ENCODE assay signal across 25 cellular contexts in the genomic region with DNA sequence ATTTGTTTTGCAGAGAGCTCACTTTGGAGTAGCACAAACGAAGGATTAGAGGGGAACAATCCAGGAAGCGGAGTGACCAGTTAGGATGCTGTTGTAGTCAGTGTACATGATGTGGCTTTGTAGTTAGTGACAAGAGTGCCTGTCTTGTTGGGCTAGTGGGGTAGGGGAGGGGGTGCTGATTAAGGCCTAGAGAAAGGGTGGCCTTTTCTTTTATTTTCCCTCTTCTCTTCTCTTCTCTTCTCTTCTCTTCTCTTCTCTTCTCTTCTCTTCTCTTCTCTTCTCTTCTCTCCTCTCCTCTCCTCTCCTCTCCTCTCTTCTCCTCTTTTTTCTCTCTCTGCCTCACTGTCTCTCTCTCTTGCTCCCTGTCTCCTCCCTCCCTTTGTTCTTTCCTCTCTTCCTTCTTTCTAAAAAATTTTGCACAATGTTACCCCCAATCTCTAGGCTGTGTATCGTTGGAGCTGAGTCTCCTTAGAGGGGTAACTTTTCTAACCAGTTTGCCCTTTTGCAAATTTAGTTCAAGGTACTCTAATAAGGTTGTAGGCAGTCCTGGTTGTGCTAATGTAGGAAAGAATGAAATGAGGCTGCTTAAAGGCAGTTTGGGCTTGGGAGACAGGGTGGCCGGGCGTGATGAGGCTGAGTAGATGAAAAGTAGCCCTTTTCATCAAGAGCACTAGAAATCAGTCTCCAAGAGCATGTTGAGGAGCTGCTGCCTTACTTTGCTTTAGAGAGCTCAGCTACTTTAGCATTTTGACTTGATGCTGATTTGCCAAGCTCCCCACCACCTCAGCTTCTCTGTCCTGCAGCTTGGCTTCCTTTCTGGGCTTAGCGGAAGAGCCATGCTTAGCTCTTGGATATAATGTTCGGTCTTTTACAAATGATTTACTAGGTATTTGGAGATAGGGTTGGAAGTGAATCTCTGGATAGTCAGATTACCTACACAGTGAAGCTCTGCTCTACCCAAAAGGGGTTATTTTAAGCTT. TPM values are rescaled to one million over a fixed set of nuclear protein-coding genes. Genes with fewer than 3 reads are reported as not detected.
"Had no signal": no experiment of that assay in that cellular context is flagged by ENCODE, and none has a peak within 500 bp of the region (broad histone marks: within the 10 kb centered on the region; RNA-seq: fewer than 3 reads in every experiment).

No MANE protein-coding gene starts in this region.

- H3K36me3 Mint-ChIP-seq: mesothelial cell of epicardium; naive B cell; natural killer cell; stimulated activated naive B cell treated with anti-CD40 and anti-IgM and Interleukin-4, amounts not matched to agents 10 μg/mL and 1 μg/mL and 100 μg/mL, for 72 hours had no signal

- H3K27ac Mint-ChIP-seq: mesothelial cell of epicardium; naive B cell; natural killer cell; nephron progenitor cell; progenitor cell of endocrine pancreas; stimulated activated naive B cell treated with anti-CD40 and anti-IgM and Interleukin-4, amounts not matched to agents 10 μg/mL and 1 μg/mL and 100 μg/mL, for 72 hours had no signal

- H3K27me3 ChIP-seq: ovary, right atrium auricular region, testis, thyroid gland, upper lobe of left lung, vagina had no signal

- H3K4me1 ChIP-seq: left ventricle myocardium inferior, right atrium auricular region, right lobe of liver, stomach, testis, thyroid gland, transverse colon, upper lobe of left lung, vagina had no signal

- H3K27ac ChIP-seq: left ventricle myocardium inferior, ovary, right atrium auricular region, right lobe of liver, stomach, testis, thyroid gland, transverse colon, upper lobe of left lung, vagina had no signal

- ATAC-seq: natural killer cell; stimulated activated naive B cell treated with anti-CD40 and anti-IgM and Interleukin-4, amounts not matched to agents 10 μg/mL and 1 μg/mL and 100 μg/mL, for 72 hours; stimulated activated naive CD8-positive, alpha-beta T cell treated with anti-CD3 and anti-CD28 coated beads, Interleukin-15, Interleukin-2, amounts not matched to agents 100 U/mL and 50 U/mL, for 24 hours had no signal

- H3K4me3 ChIP-seq: left ventricle myocardium inferior, lung, ovary, right atrium auricular region, right lobe of liver, smooth muscle cell, stomach, testis, thyroid gland, transverse colon, upper lobe of left lung, vagina had no signal

- H3K9me3 ChIP-seq: ovary, right lobe of liver, testis, thyroid gland, transverse colon, upper lobe of left lung, vagina had no signal

- H3K4me3 Mint-ChIP-seq: mesothelial cell of epicardium; naive B cell; natural killer cell; nephron progenitor cell; stimulated activated naive B cell treated with anti-CD40 and anti-IgM and Interleukin-4, amounts not matched to agents 10 μg/mL and 1 μg/mL and 100 μg/mL, for 72 hours had no signal

- H3K36me3 ChIP-seq: left ventricle myocardium inferior, ovary, right atrium auricular region, right lobe of liver, stomach, thyroid gland, transverse colon, upper lobe of left lung, vagina had no signal

- H3K4me1 Mint-ChIP-seq: mesothelial cell of epicardium; naive B cell; natural killer cell; stimulated activated naive B cell treated with anti-CD40 and anti-IgM and Interleukin-4, amounts not matched to agents 10 μg/mL and 1 μg/mL and 100 μg/mL, for 72 hours had no signal

- DNase-seq: islet precursor cell; left ventricle myocardium inferior; mesendoderm; naive B cell; natural killer cell; nephron progenitor cell; ovary; right lobe of liver; stimulated activated CD4-positive, alpha-beta T cell treated with anti-CD3 and anti-CD28 coated beads, Interleukin-1b, Interleukin-23, amount 100 ng/mL, for 48 hours; stimulated activated CD4-positive, alpha-beta T cell treated with anti-CD3 and anti-CD28 coated beads, Interleukin-2, amount 100 ng/mL, for 48 hours; stimulated activated CD4-positive, alpha-beta T cell treated with anti-CD3 and anti-CD28 coated beads, Interleukin-4, amount 100 ng/mL, for 4 hours; stimulated activated naive B cell treated with anti-CD40 and anti-IgM and Interleukin-4, amounts not matched to agents 10 μg/mL and 1 μg/mL and 100 μg/mL, for 72 hours; stimulated activated naive CD8-positive, alpha-beta T cell treated with anti-CD3 and anti-CD28 coated beads, Interleukin-15, Interleukin-2, amounts not matched to agents 100 U/mL and 50 U/mL, for 24 hours; stomach; testis; thyroid gland; transverse colon; upper lobe of left lung had no signal

- H3K4me2 ChIP-seq: smooth muscle cell had no signal

- H3K9me3 Mint-ChIP-seq: mesothelial cell of epicardium; natural killer cell; nephron progenitor cell; stimulated activated naive B cell treated with anti-CD40 and anti-IgM and Interleukin-4, amounts not matched to agents 10 μg/mL and 1 μg/mL and 100 μg/mL, for 72 hours had no signal

RNA-seq across cellular contexts. Expression of a gene that starts 58.6 kb away (rescaled TPM):
- total RNA-seq: natural killer cell, pulmonary artery endothelial cell, smooth muscle cell had no signal
